11 cellular contexts compared by ENCODE assay signal in the genomic region with DNA sequence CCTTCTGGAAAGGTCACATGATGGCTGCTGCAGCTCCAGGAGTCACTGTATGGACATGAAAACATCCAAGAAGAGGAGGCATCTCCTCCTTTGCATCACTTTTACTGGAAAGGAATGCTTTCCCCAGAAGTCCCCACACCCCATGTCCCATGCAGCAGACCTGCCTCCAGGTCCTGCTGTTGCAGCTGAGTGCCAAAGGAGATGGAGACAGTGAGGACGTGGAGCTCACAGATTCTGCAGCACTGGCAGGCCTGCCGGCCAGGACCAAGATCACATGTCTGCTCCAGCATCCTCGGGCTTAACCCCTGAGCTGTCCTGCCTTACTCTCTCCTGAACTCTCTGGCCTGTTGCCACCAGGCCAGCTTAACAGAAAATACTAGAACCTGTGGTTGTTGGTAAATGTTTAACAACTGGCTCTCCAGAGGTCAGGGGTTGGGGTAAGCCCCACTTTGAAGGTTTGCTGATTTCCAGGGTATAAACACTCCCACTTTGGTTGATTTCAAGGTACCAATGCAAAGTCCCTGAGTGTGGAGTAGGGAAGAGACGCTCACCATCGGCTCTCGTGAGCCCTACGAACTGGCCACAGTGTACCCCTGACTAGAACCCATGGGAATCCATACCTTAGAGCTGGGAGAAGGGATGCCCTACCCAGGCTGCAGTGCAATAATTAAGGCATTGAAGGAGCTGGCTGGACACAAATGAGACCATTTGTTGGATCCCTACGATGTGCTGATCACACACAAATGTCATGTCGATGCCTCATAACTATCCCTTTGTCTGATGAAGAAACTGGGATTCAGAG.
"Had no signal": no experiment of that assay in that cellular context is flagged by ENCODE, and none has a peak within 500 bp of the region (broad histone marks: within the 10 kb centered on the region; RNA-seq: fewer than 3 reads in every experiment).

No MANE protein-coding gene starts in this region.

- H3K4me3 ChIP-seq: thoracic aorta had no signal

- H3K36me3 ChIP-seq: thoracic aorta had no signal

- H3K9me3 Mint-ChIP-seq: activated T-helper 2 cell treated with anti-CD3 and anti-CD28 coated beads, Interferon-gamma antibody, Interleukin-2, Interleukin-4, amounts not matched to agents 10 μg/mL and 5 μg/mL and 100 μg/mL, durations not matched to agents 14 hours and 24 hours and 36 hours had no signal

- H3K4me3 Mint-ChIP-seq: activated CD4-positive, alpha-beta T cell treated with anti-CD3 and anti-CD28 coated beads for 36 hours; activated CD8-positive, alpha-beta T cell treated with anti-CD3 and anti-CD28 coated beads, Interleukin-2, amount 10 ng/mL, durations not matched to agents 7 days and 5 days had no signal

- ATAC-seq: activated CD4-positive, alpha-beta T cell treated with anti-CD3 and anti-CD28 coated beads for 36 hours; activated CD8-positive, alpha-beta T cell treated with anti-CD3 and anti-CD28 coated beads, Interleukin-2, amount 10 ng/mL, durations not matched to agents 7 days and 5 days; sciatic nerve had no signal

- DNase-seq: activated CD4-positive, alpha-beta T cell treated with anti-CD3 and anti-CD28 coated beads for 36 hours; activated CD8-positive, alpha-beta T cell treated with anti-CD3 and anti-CD28 coated beads, Interleukin-2, amount 10 ng/mL, durations not matched to agents 7 days and 5 days; activated naive CD4-positive, alpha-beta T cell treated with anti-CD3 and anti-CD28 coated beads, Interleukin-2, amount 50 U/mL, for 16 hours; caudate nucleus; foreskin fibroblast; glutamatergic neuron; hypothalamus had no signal

- FAIRE-seq: colon had no signal

- H3K27ac Mint-ChIP-seq: activated CD4-positive, alpha-beta T cell treated with anti-CD3 and anti-CD28 coated beads for 36 hours; activated CD8-positive, alpha-beta T cell treated with anti-CD3 and anti-CD28 coated beads, Interleukin-2, amount 10 ng/mL, durations not matched to agents 7 days and 5 days; activated T-helper 2 cell treated with anti-CD3 and anti-CD28 coated beads, Interferon-gamma antibody, Interleukin-2, Interleukin-4, amounts not matched to agents 10 μg/mL and 5 μg/mL and 100 μg/mL, durations not matched to agents 14 hours and 24 hours and 36 hours had no signal
